ENCODE assay signal across 8 cellular contexts in the genomic region with DNA sequence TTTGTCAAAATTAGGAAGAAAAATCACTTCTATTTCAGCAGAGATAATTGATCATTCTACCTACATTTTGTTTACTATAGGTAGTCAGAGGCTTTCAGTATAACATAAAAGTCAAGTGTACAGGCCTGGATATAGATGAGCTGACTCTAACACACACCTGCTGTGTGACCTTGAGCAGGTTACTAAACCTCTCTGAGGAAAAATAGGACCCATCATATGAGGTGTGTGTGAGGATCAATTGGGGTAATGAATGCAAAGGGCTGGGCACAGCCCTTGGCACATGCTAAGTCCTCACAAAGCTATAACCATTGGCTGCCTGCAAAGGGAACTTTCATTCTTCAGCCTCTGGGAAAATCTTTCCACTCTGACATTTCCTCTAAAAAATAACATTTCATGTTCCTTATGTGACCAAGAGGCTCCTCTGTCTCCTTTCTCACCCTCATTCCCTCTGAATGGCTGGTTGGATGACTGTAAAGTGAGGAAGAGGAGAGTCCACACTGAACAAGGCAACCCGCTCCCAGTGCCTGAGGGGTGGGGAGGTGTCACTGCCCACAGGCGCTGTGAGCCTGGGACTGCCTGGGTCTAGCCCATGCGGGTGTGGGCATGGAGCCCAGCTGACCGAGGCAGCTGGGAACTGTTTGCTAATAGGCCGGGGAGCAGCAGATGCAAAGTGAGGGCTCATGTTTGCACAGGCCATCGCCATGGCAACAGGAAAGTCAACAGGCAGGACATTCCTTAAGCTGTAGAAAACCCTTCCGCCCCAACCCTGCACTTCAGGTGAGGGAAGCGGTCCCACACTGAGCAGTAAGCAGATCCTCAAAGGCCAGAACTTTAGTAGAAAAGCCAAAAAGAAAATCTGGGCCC. TPM values are rescaled to one million over a fixed set of nuclear protein-coding genes. Genes with fewer than 3 reads are reported as not detected.
A peak's percentile ranks its signal among the peaks of the same experiment; 100 is the strongest.
DNase-seq lines count a peak whose midpoint lies in the region; ATAC-seq, FAIRE-seq and TF ChIP-seq lines count a peak whose summit lies in the region.

No MANE protein-coding gene starts in this region.

- H3K9me3 ChIP-seq in Caco-2 (no peaks in the 10 kb centered on the region), adrenal gland (replicated peaks in 1 of 3) (no peaks in the 10 kb centered on the region)

- FAIRE-seq in GM12891 (lab: Jason Lieb, UNC), result no peak

- DNase-seq in Caco-2, result peak; percentile 97 to 98
- DNase-seq in NCI-H1694 treated with DMSO at 0.1 percent for 48 hours (lab: John Stamatoyannopoulos, UW), result peak; percentile 12
- DNase-seq in adrenal gland, result peak; percentile 53 to 92 (median 82)
- DNase-seq in cardiac septum (ENCODE audit: low spot score), result peak; percentile 82
- DNase-seq in pons (ENCODE audit: low spot score), result peak; percentile 67
- no peak for DNase-seq in GM12891 (ENCODE audit: insufficient read length, low spot score)
- no peak for DNase-seq in GM19240 (ENCODE audit: insufficient read length, low spot score)

- H3K4me1 Mint-ChIP-seq in Caco-2 (ENCODE audit: low read depth, unreplicated experiment), result peaks cover 68% of the 10 kb centered on the region

- H3K27me3 Mint-ChIP-seq in Caco-2 (ENCODE audit: insufficient read depth, unreplicated experiment), result no peaks in the 10 kb centered on the region

- H3K4me1 ChIP-seq in Caco-2 (peaks cover 60% of the 10 kb centered on the region), adrenal gland (replicated peaks in 1 of 2) (peaks cover 0 to 13% of the 10 kb centered on the region in 2 donors)

- TF ChIP-seq CTCF in Caco-2 (IDR thresholded peaks at IDR 0.05; ENCODE audit: insufficient read depth in 1 of 2, low read depth in 1 of 2, low read length in 1 of 2, severe bottlenecking in 1 of 2, unreplicated experiment in 1 of 2), result no peak
- no peak for TF ChIP-seq CTCF in adrenal gland (IDR thresholded peaks at IDR 0.05)

- ATAC-seq in GM18502 (IDR thresholded peaks at IDR 0.05; ENCODE audit: poor library complexity, unreplicated experiment), result no peak

- BruUV-seq in Caco-2 (replicated peaks; lab: Mats Ljungman, UMichigan), result TSS peak; percentile 75

- WGBS in adrenal gland, 4 donors, result 52 to 60% (median 57%) methylated on average over 6 to 8 of the region's 8 CpGs

- H3K27ac Mint-ChIP-seq in Caco-2 (ENCODE audit: unreplicated experiment), result peak overlapping the region; percentile 96

- CTCF ChIA-PET in Caco-2 (lab: Charles Lee), result interaction anchor here (0.6 to 1.6 kb wide), 7 partner anchors 11 to 69 kb away, joined by 3 to 16 read pairs (median 4); partner anchors contain the start of gene MYOF

- intact Hi-C loops in Caco-2 (cut with micrococcal nuclease; ENCODE audit: unreplicated experiment), result loop anchor here (1.0 to 5.0 kb wide), 4 partner anchors 8 to 38 kb away; partner anchors contain the start of gene MYOF
- intact Hi-C loops in adrenal gland (cut with DNase I), result no loop called here
- intact Hi-C loops in cardiac septum (cut with DNase I), result no loop called here

- H3K27me3 ChIP-seq in Caco-2 (replicated peaks; ENCODE audit: control insufficient read depth, insufficient read depth, low read length) (no peaks in the 10 kb centered on the region), adrenal gland (no peaks in the 10 kb centered on the region)

- H3K4me3 ChIP-seq in Caco-2 (ENCODE audit: low read depth, low read length), result no peak overlapping the region
- no peak overlapping the region for H3K4me3 ChIP-seq in adrenal gland

- peak in 1 of 2 donors; percentile 25 for TF ChIP-seq POLR2A in adrenal gland (IDR thresholded peaks at IDR 0.05)
- TF ChIP-seq POLR2A in GM12891 (IDR thresholded peaks at IDR 0.05; ENCODE audit: low read depth, low read length), result no peak

- H3K36me3 Mint-ChIP-seq in Caco-2 (ENCODE audit: insufficient read depth, unreplicated experiment), result peaks cover 90% of the 10 kb centered on the region

- POLR2A ChIA-PET in Caco-2 (lab: Charles Lee), result interaction anchor here (0.6 to 4.0 kb wide), 10 partner anchors 8 to 51 kb away, joined by 3 to 48 read pairs (median 7); partner anchors contain the start of gene MYOF

- H3K27ac ChIP-seq in adrenal gland, result peak overlapping the region in 3 of 5 donors; percentile 8 to 75 (median 67)

- peaks cover 10% of the 10 kb centered on the region for H3K9me3 Mint-ChIP-seq in Caco-2 (ENCODE audit: unreplicated experiment)

- no peaks in the 10 kb centered on the region for H3K36me3 ChIP-seq in Caco-2 (ENCODE audit: control insufficient read depth, insufficient read depth, low read length)
- peaks cover 0 to 8% of the 10 kb centered on the region in 2 donors for H3K36me3 ChIP-seq in adrenal gland (replicated peaks in 1 of 2)

- peak overlapping the region; percentile 60 for H3K4me3 Mint-ChIP-seq in Caco-2 (ENCODE audit: unreplicated experiment)

TF ChIP-seq in GM12891, 5 proteins besides CTCF, POLR2A, EP300 and RAD21:
- TF ChIP-seq TAF1 (IDR thresholded peaks at IDR 0.05; ENCODE audit: low read depth, low read length) (no peak), POLR2AphosphoS5 (IDR thresholded peaks at IDR 0.05; ENCODE audit: low read depth, low read length) (no peak), POU2F2 (IDR thresholded peaks at IDR 0.05; ENCODE audit: low read depth, low read length) (no peak), SPI1 (IDR thresholded peaks at IDR 0.05; ENCODE audit: low read depth, low read length) (no peak), PAX5 (IDR thresholded peaks at IDR 0.05; ENCODE audit: insufficient read depth, low read length, severe bottlenecking) (no peak)

RNA-seq across cellular contexts. Expression of gene MYOF, which starts 36.8 kb away (rescaled TPM):
- total RNA-seq in Caco-2 (2022) (148 and 176 TPM in 2 replicates), adrenal gland (100 to 1,000 TPM in 1 of 8 donors, 10 to 100 TPM in 7; 36.7 to 119 (median 55.2) TPM), cardiac septum (82.5 TPM)
- polyA plus RNA-seq in adrenal gland, result 10 to 100 TPM in 2 of 3 donors, 1 to 10 TPM in 1; 9.0 to 22.9 (median 10.8) TPM
- 0.37 TPM for polyA plus RNA-seq in GM12891 (2012; ENCODE audit: low read depth, missing spikeins)

RNA-seq across cellular contexts. Expression of gene CEP55, which starts 51.1 kb away (rescaled TPM):
- total RNA-seq in Caco-2 (2022) (64.5 and 65.3 TPM in 2 replicates), adrenal gland (1 to 10 TPM in 5 of 8 donors, under 1 TPM in 3; 0.66 to 2.8 (median 1.2) TPM), cardiac septum (0.13 TPM)
- 1 to 10 TPM in 1 of 3 donors, under 1 TPM in 2; 0.32 to 3.2 (median 0.44) TPM for polyA plus RNA-seq in adrenal gland
- 16.6 TPM for polyA plus RNA-seq in GM12891 (2012; ENCODE audit: low read depth, missing spikeins)

Comparison
In these comparisons a context has a peak if more than half of its experiments do, and no peak if none do; other contexts are left out.
1. DNase-seq: peak in Caco-2 (2 of 2), NCI-H1694 treated with DMSO at 0.1 percent for 48 hours (single experiment), adrenal gland (7 of 7), cardiac septum (single experiment) and pons (single experiment); none in GM12891 (single experiment) and GM19240 (single experiment).
2. RNA of gene CEP55, which starts 51.1 kb away (total RNA-seq): 64.5 to 65.3 TPM in Caco-2; 0.66 to 2.8 TPM in adrenal gland and 0.13 TPM in cardiac septum (single experiment); every median in the first group is over 10 times any median in the second.